12 cellular contexts compared by ENCODE assay signal in the genomic region with DNA sequence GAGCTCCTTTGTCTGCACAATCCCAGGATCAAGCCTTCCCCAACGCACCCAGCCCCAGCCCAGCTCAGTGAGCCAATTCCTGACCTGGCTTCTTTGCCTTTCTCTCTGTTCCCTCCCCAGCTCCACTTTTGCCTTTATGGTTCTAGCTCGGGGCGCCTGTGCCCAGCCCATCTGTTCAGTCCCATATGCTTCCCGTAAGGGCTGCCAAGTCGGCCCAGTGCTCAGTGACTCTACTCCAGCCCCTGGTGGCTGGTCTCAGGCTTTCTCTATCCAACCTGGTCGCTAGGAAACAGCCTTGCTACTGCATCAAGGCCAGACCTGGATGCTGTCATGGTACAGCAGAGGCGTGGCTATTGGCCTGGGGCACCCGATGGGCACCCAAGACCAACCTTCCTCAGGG.
DNase-seq lines count a peak whose midpoint lies in the region; ATAC-seq, FAIRE-seq and TF ChIP-seq lines count a peak whose summit lies in the region.
"Had no signal": no experiment of that assay in that cellular context is flagged by ENCODE, and none has a peak within 500 bp of the region (broad histone marks: within the 10 kb centered on the region; RNA-seq: fewer than 3 reads in every experiment).

No MANE protein-coding gene starts in this region.

- no peak overlapping the region for H3K4me3 ChIP-seq in endodermal cell (ENCODE audit: low read length)
- H3K4me3 ChIP-seq in small intestine (ENCODE audit: low read depth in 1 of 2, low read length in 2 of 2): no peak overlapping the region
- H3K4me3 ChIP-seq: A549, smooth muscle cell had no signal

- FAIRE-seq in small intestine (lab: Jason Lieb, UNC) (no peak), HTR-8/SVneo (lab: Jason Lieb, UNC) (no peak)
- FAIRE-seq: A549 had no signal

- CTCF ChIA-PET in CD4-positive, alpha-beta T cell (lab: Charles Lee): no interaction called here

- no peak overlapping the region for H3K4me3 Mint-ChIP-seq in endodermal cell
- no peak overlapping the region for H3K4me3 Mint-ChIP-seq in CD4-positive, alpha-beta T cell

- 78 to 80% methylated on average over 7 to 8 of the region's 8 CpGs for WGBS in endodermal cell (ENCODE audit: insufficient coverage in 1 of 2, insufficient read length in 1 of 2), 2 experiments
- 57 to 72% (median 66%) methylated on average over 8 of the region's 8 CpGs for WGBS in small intestine, 3 donors

- peaks cover 6% of the 10 kb centered on the region for H3K9me3 Mint-ChIP-seq in endodermal cell
- H3K9me3 Mint-ChIP-seq in CD4-positive, alpha-beta T cell: peaks cover 4% of the 10 kb centered on the region

- DNase-seq in NCI-H2227 (lab: John Stamatoyannopoulos, UW; ENCODE audit: unreplicated experiment): peak; percentile 32
- no peak for DNase-seq in NCI-H2227 treated with DMSO at 0.1 percent for 48 hours (lab: John Stamatoyannopoulos, UW)
- peak; percentile 99 for DNase-seq in NCI-H446 treated with DMSO at 0.1 percent for 48 hours (lab: John Stamatoyannopoulos, UW)
- DNase-seq in endodermal cell: peak; percentile 85
- peak; percentile 9 for DNase-seq in small intestine
- no peak for DNase-seq in HTR-8/SVneo (ENCODE audit: insufficient read length, low spot score)
- DNase-seq in activated CD8-positive, alpha-beta memory T cell treated with anti-CD3 and anti-CD28 coated beads, Interleukin-2, amount 50 U/mL, for 48 hours: no peak
- no peak for DNase-seq in CD4-positive, alpha-beta T cell
- DNase-seq: EL; NK-92 treated with Interleukin-12 subunit alpha and Interleukin-12 subunit beta, amount 100 ng/mL, for 24 hours had no signal

- no peaks in the 10 kb centered on the region for H3K36me3 Mint-ChIP-seq in endodermal cell (ENCODE audit: low read depth)
- H3K36me3 Mint-ChIP-seq in CD4-positive, alpha-beta T cell (ENCODE audit: low read depth): no peaks in the 10 kb centered on the region

- H3K36me3 ChIP-seq in endodermal cell (ENCODE audit: control insufficient read depth, insufficient read depth, low read length): no peaks in the 10 kb centered on the region
- H3K36me3 ChIP-seq in small intestine (ENCODE audit: control insufficient read depth in 2 of 2, insufficient read depth in 2 of 2, low read length in 2 of 2): no peaks in the 10 kb centered on the region

- intact Hi-C loops in CD4-positive, alpha-beta T cell (cut with DNase I, micrococcal nuclease): no loop called here

- H3K27ac ChIP-seq in endodermal cell (ENCODE audit: low read depth, low read length) (no peak overlapping the region), small intestine (ENCODE audit: low read depth in 1 of 2, low read length in 1 of 2) (no peak overlapping the region)
- no peak overlapping the region for H3K27ac ChIP-seq in CD4-positive, alpha-beta T cell (ENCODE audit: low read depth, low read length)
- H3K27ac ChIP-seq: A549 had no signal

- H3K27me3 Mint-ChIP-seq in endodermal cell (ENCODE audit: insufficient read depth): peaks cover 24% of the 10 kb centered on the region
- peaks cover 17% of the 10 kb centered on the region for H3K27me3 Mint-ChIP-seq in CD4-positive, alpha-beta T cell

- H3K9me3 ChIP-seq in endodermal cell (ENCODE audit: control insufficient read depth, low read length) (peaks cover 8% of the 10 kb centered on the region), small intestine (ENCODE audit: control insufficient read depth, low read depth) (no peaks in the 10 kb centered on the region)
- H3K9me3 ChIP-seq in CD4-positive, alpha-beta T cell (ENCODE audit: control insufficient read depth, low read length): no peaks in the 10 kb centered on the region

- H3K4me1 ChIP-seq in endodermal cell (ENCODE audit: control insufficient read depth, insufficient read depth, low read length) (no peaks in the 10 kb centered on the region), small intestine (ENCODE audit: control insufficient read depth in 2 of 2, insufficient read depth in 1 of 2, low read depth in 1 of 2, low read length in 1 of 2) (no peaks in the 10 kb centered on the region)
- H3K4me1 ChIP-seq: A549 had no signal

- no peak overlapping the region for H3K9ac ChIP-seq in endodermal cell (ENCODE audit: extremely low read depth, low read length, poor library complexity, severe bottlenecking)

- POLR2A ChIA-PET in CD4-positive, alpha-beta T cell (lab: Charles Lee): no interaction called here

- no peak overlapping the region for H3K27ac Mint-ChIP-seq in endodermal cell
- no peak overlapping the region for H3K27ac Mint-ChIP-seq in CD4-positive, alpha-beta T cell

- H3K27me3 ChIP-seq in endodermal cell (ENCODE audit: control insufficient read depth, insufficient read depth, low read length, poor library complexity, severe bottlenecking): peaks cover 40% of the 10 kb centered on the region
- no peaks in the 10 kb centered on the region for H3K27me3 ChIP-seq in small intestine (ENCODE audit: control insufficient read depth in 2 of 2, insufficient read depth in 2 of 2, low read length in 2 of 2)
- no peaks in the 10 kb centered on the region for H3K27me3 ChIP-seq in CD4-positive, alpha-beta T cell (ENCODE audit: control insufficient read depth, insufficient read depth, low read length)

- peaks cover 12% of the 10 kb centered on the region for H3K4me1 Mint-ChIP-seq in endodermal cell
- H3K4me1 Mint-ChIP-seq in CD4-positive, alpha-beta T cell (ENCODE audit: low read depth): no peaks in the 10 kb centered on the region

- ATAC-seq in CD4-positive, alpha-beta T cell (ENCODE audit: poor library complexity): no peak

- peak; percentile 69 for TF ChIP-seq CTCF in endodermal cell (conservative IDR thresholded peaks at IDR 0.05)
- no peak for TF ChIP-seq CTCF in CD4-positive, alpha-beta T cell (IDR thresholded peaks at IDR 0.05)

Comparison
In these comparisons a context has a peak if more than half of its experiments do, and no peak if none do; other contexts are left out.
1. DNase-seq: peak in NCI-H2227 (single experiment), NCI-H446 treated with DMSO at 0.1 percent for 48 hours (single experiment), endodermal cell (single experiment) and small intestine (single experiment); none in NCI-H2227 treated with DMSO at 0.1 percent for 48 hours (single experiment), HTR-8/SVneo (single experiment), activated CD8-positive, alpha-beta memory T cell treated with anti-CD3 and anti-CD28 coated beads, Interleukin-2, amount 50 U/mL, for 48 hours (single experiment) and CD4-positive, alpha-beta T cell (0 of 10).